31 cellular contexts compared by ENCODE assay signal in the genomic region with DNA sequence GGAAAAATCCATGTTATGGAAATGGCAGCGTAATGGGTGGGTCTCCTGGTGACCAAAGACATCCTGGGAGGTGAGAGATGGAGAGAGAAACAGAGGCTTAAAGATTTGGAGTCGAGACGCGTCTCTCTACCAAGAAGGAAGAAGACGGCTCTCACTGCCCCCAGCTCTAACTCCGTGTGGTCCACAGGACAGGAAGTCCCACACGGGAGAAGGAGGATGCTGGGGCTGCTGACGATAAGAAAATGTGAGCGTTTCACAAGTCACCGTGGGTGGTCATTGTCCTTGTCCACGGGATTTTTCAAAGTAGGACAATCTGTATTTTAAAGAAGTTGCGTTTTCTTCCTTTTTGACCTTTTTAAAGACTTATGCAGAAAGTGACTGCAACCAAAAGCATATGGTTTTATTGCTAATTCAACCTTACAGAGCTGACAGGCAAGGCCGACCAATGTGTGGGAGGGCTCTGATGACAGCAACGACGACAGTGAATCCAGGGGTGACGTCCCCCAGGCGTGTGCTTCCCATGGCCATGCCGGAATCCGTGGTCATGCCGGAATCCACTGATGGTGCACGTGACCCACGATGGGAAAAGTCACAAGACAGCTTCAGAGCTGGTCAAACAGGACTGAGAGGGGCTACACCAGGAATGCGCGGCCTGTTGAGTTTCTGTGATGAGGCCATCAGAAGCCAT.
"Had no signal": no experiment of that assay in that cellular context is flagged by ENCODE, and none has a peak within 500 bp of the region (broad histone marks: within the 10 kb centered on the region; RNA-seq: fewer than 3 reads in every experiment).

No MANE protein-coding gene starts in this region.

- FAIRE-seq: astrocyte, islet of Langerhans, pancreas, TTC549, urothelium cell line had no signal

- H3K27me3 Mint-ChIP-seq: activated T-cell treated with anti-CD3 and anti-CD28 coated beads, Interleukin-2, amount 50 U/mL, for 24 hours; central memory CD8-positive, alpha-beta T cell; natural killer cell treated with Interleukin-12 subunit alpha and Interleukin-12 subunit beta and Interleukin-15 and Interleukin-18, amount 100 ng/mL, for 72 hours; stimulated activated naive B cell treated with anti-CD40 and anti-IgM and Interleukin-4, amounts not matched to agents 10 μg/mL and 1 μg/mL and 100 μg/mL, for 72 hours had no signal

- H3K4me3 Mint-ChIP-seq: activated T-cell treated with anti-CD3 and anti-CD28 coated beads, Interleukin-2, amount 50 U/mL, for 24 hours; central memory CD8-positive, alpha-beta T cell; natural killer cell treated with Interleukin-12 subunit alpha and Interleukin-12 subunit beta and Interleukin-15 and Interleukin-18, amount 100 ng/mL, for 72 hours; stimulated activated naive B cell treated with anti-CD40 and anti-IgM and Interleukin-4, amounts not matched to agents 10 μg/mL and 1 μg/mL and 100 μg/mL, for 72 hours had no signal

- ATAC-seq: gastrocnemius medialis; left ventricle myocardium superior; mucosa of descending colon; natural killer cell treated with Interleukin-12 subunit alpha and Interleukin-12 subunit beta and Interleukin-15 and Interleukin-18, amount 100 ng/mL, for 72 hours; pancreas; stimulated activated naive B cell treated with anti-CD40 and anti-IgM and Interleukin-4, amounts not matched to agents 10 μg/mL and 1 μg/mL and 100 μg/mL, for 72 hours had no signal

- H3K4me3 ChIP-seq: gastrocnemius medialis, mucosa of descending colon, pancreas, prostate gland, smooth muscle cell, suprapubic skin, tibial nerve had no signal

- H3K36me3 Mint-ChIP-seq: natural killer cell treated with Interleukin-12 subunit alpha and Interleukin-12 subunit beta and Interleukin-15 and Interleukin-18, amount 100 ng/mL, for 72 hours; stimulated activated naive B cell treated with anti-CD40 and anti-IgM and Interleukin-4, amounts not matched to agents 10 μg/mL and 1 μg/mL and 100 μg/mL, for 72 hours had no signal

- H3K27me3 ChIP-seq: brain microvascular endothelial cell, gastrocnemius medialis, neutrophil, pancreas, suprapubic skin, tibial nerve had no signal

- DNase-seq: activated CD4-positive, alpha-beta T cell treated with anti-CD3 and anti-CD28 coated beads for 4 hours; activated CD4-positive, alpha-beta T cell treated with anti-CD3 and anti-CD28 coated beads, Interleukin-2, amount 50 U/mL, for 4 hours; activated CD8-positive, alpha-beta memory T cell treated with anti-CD3 and anti-CD28 coated beads, Interleukin-2, amount 50 U/mL, for 4 hours; activated gamma-delta T cell treated with Interleukin-2 at 50 U/mL for 16 hours; activated naive CD4-positive, alpha-beta T cell treated with anti-CD3 and anti-CD28 coated beads, Interleukin-2, amount 50 U/mL, for 16 hours; activated T-cell treated with anti-CD3 and anti-CD28 coated beads, Interleukin-2, amount 50 U/mL, for 24 hours; amniotic stem cell; brain microvascular endothelial cell; dermis blood vessel endothelial cell; effector CD4-positive, alpha-beta T cell; gastrocnemius medialis; glutamatergic neuron; mucosa of descending colon; retina; stimulated activated CD4-positive, alpha-beta T cell treated with anti-CD3 and anti-CD28 coated beads, Interleukin-15, amount 100 ng/mL, for 24 hours; stimulated activated naive B cell treated with anti-CD40 and anti-IgM and Interleukin-4, amounts not matched to agents 10 μg/mL and 1 μg/mL and 100 μg/mL, for 72 hours had no signal

- H3K4me1 ChIP-seq: gastrocnemius medialis, pancreas, prostate gland, suprapubic skin, tibial nerve had no signal

- H3K27ac ChIP-seq: brain microvascular endothelial cell, epithelial cell of prostate, gastrocnemius medialis, neutrophil, pancreas, prostate gland, suprapubic skin, tibial nerve, VCaP had no signal

- H3K4me1 Mint-ChIP-seq: central memory CD8-positive, alpha-beta T cell; stimulated activated naive B cell treated with anti-CD40 and anti-IgM and Interleukin-4, amounts not matched to agents 10 μg/mL and 1 μg/mL and 100 μg/mL, for 72 hours had no signal

- H3K4me2 ChIP-seq: smooth muscle cell had no signal

- H3K36me3 ChIP-seq: brain microvascular endothelial cell, gastrocnemius medialis, neutrophil, pancreas, prostate gland, suprapubic skin, tibial nerve had no signal

- H3K27ac Mint-ChIP-seq: activated T-cell treated with anti-CD3 and anti-CD28 coated beads, Interleukin-2, amount 50 U/mL, for 24 hours; natural killer cell treated with Interleukin-12 subunit alpha and Interleukin-12 subunit beta and Interleukin-15 and Interleukin-18, amount 100 ng/mL, for 72 hours; stimulated activated naive B cell treated with anti-CD40 and anti-IgM and Interleukin-4, amounts not matched to agents 10 μg/mL and 1 μg/mL and 100 μg/mL, for 72 hours had no signal

- H3K9me3 Mint-ChIP-seq: activated T-cell treated with anti-CD3 and anti-CD28 coated beads, Interleukin-2, amount 50 U/mL, for 24 hours; central memory CD8-positive, alpha-beta T cell; natural killer cell treated with Interleukin-12 subunit alpha and Interleukin-12 subunit beta and Interleukin-15 and Interleukin-18, amount 100 ng/mL, for 72 hours had no signal

- H3K9me3 ChIP-seq: gastrocnemius medialis, mucosa of descending colon, neutrophil, pancreas, prostate gland, suprapubic skin had no signal
